25 cellular contexts compared by ENCODE assay signal in genomic region chr4:82642321-82642720, GRCh38.
DNase-seq lines count a peak whose midpoint lies in the region; ATAC-seq lines count a peak whose summit lies in the region.
"Had no signal": no experiment of that assay in that cellular context is flagged by ENCODE, and none has a peak within 500 bp of the region (broad histone marks: within the 10 kb centered on the region; RNA-seq: fewer than 3 reads in every experiment).

No MANE protein-coding gene starts in this region.

- peaks cover 0 to 4% (median 0%) of the 10 kb centered on the region in 11 donors for H3K9me3 Mint-ChIP-seq in naive thymus-derived CD4-positive, alpha-beta T cell
- H3K9me3 Mint-ChIP-seq: CD8-positive, alpha-beta T cell; T-cell had no signal

- POLR2A ChIA-PET in naive thymus-derived CD4-positive, alpha-beta T cell (lab: Charles Lee): no interaction called here

- no peaks in the 10 kb centered on the region for H3K4me1 Mint-ChIP-seq in naive thymus-derived CD4-positive, alpha-beta T cell
- H3K4me1 Mint-ChIP-seq: T-cell had no signal

- H3K27ac Mint-ChIP-seq in naive thymus-derived CD4-positive, alpha-beta T cell: peak overlapping the region in 1 of 9 donors; percentile 20
- H3K27ac Mint-ChIP-seq: CD8-positive, alpha-beta T cell; T-cell had no signal

- peak; percentile 58 for DNase-seq in CD1c-positive myeloid dendritic cell (ENCODE audit: extremely low spot score)
- DNase-seq in MV-4-11 (lab: John Stamatoyannopoulos, UW): peak; percentile 24
- peak; percentile 27 for DNase-seq in SKM-1 treated with dmso at 0.1 percent for 144 hours (lab: John Stamatoyannopoulos, UW; ENCODE audit: unreplicated experiment)
- no peak for DNase-seq in naive thymus-derived CD4-positive, alpha-beta T cell
- no peak for DNase-seq in NCI-H510A (lab: John Stamatoyannopoulos, UW)
- DNase-seq: AML-193; Caco-2; CD8-positive, alpha-beta T cell; GM23248; H7; IMR-90; NCI-H2029; NCI-H446; NCI-H526; NCI-H82; NK-92 treated with Interleukin-12 subunit alpha and Interleukin-12 subunit beta, amount 100 ng/mL, for 24 hours; OCI-M1; Peyer's patch; SHP77 treated with DMSO at 0.1 percent for 48 hours; SK-N-SH; T-cell had no signal

- intact Hi-C loops in naive thymus-derived CD4-positive, alpha-beta T cell (cut with micrococcal nuclease): no loop called here

- no peaks in the 10 kb centered on the region for H3K4me1 ChIP-seq in naive thymus-derived CD4-positive, alpha-beta T cell (ENCODE audit: control insufficient read depth in 2 of 2, insufficient read depth in 2 of 2, low read length in 2 of 2)
- H3K4me1 ChIP-seq: Caco-2, Peyer's patch had no signal

- CTCF ChIA-PET in naive thymus-derived CD4-positive, alpha-beta T cell (lab: Charles Lee): no interaction called here

- no peak overlapping the region for H3K4me3 ChIP-seq in naive thymus-derived CD4-positive, alpha-beta T cell (ENCODE audit: low read length)
- H3K4me3 ChIP-seq: BLaER1 treated with 17β-estradiol and CSF1 and Interleukin-3, amounts not matched to agents 10 nM and 100 nM; GM23248; Peyer's patch had no signal

- H3K9me3 ChIP-seq in naive thymus-derived CD4-positive, alpha-beta T cell (ENCODE audit: control insufficient read depth in 2 of 3, low read length in 3 of 3): no peaks in the 10 kb centered on the region
- H3K9me3 ChIP-seq: BLaER1 treated with 17β-estradiol and CSF1 and Interleukin-3, amounts not matched to agents 10 nM and 100 nM; Caco-2; Peyer's patch; SK-N-SH had no signal

- no peak overlapping the region for H3K27ac ChIP-seq in naive thymus-derived CD4-positive, alpha-beta T cell (ENCODE audit: low read depth, low read length)
- H3K27ac ChIP-seq: GM23248, KMS-11, Peyer's patch had no signal

- no peaks in the 10 kb centered on the region for H3K36me3 ChIP-seq in naive thymus-derived CD4-positive, alpha-beta T cell (ENCODE audit: control insufficient read depth in 2 of 3, insufficient read depth in 3 of 3, low read length in 3 of 3)
- H3K36me3 ChIP-seq: Peyer's patch had no signal

- peak; percentile 53 for ATAC-seq in naive thymus-derived CD4-positive, alpha-beta T cell
- ATAC-seq in GM21367 (IDR thresholded peaks at IDR 0.05; ENCODE audit: unreplicated experiment) (no peak), GM21515 (IDR thresholded peaks at IDR 0.05; ENCODE audit: unreplicated experiment) (no peak)
- ATAC-seq: CD8-positive, alpha-beta T cell; T-cell had no signal

- peaks cover 4 to 33% (median 12%) of the 10 kb centered on the region in 5 donors for H3K27me3 Mint-ChIP-seq in naive thymus-derived CD4-positive, alpha-beta T cell

- H3K27me3 ChIP-seq in naive thymus-derived CD4-positive, alpha-beta T cell (ENCODE audit: control insufficient read depth in 2 of 2, insufficient read depth in 2 of 2, low read length in 2 of 2): no peaks in the 10 kb centered on the region
- H3K27me3 ChIP-seq: BLaER1 treated with 17β-estradiol and CSF1 and Interleukin-3, amounts not matched to agents 10 nM and 100 nM; Peyer's patch had no signal

- H3K4me3 Mint-ChIP-seq in naive thymus-derived CD4-positive, alpha-beta T cell: no peak overlapping the region
- H3K4me3 Mint-ChIP-seq: CD8-positive, alpha-beta T cell; T-cell had no signal

- no peaks in the 10 kb centered on the region for H3K36me3 Mint-ChIP-seq in naive thymus-derived CD4-positive, alpha-beta T cell
- H3K36me3 Mint-ChIP-seq: CD8-positive, alpha-beta T cell; T-cell had no signal

Comparison
In these comparisons a context has a peak if more than half of its experiments do, and no peak if none do; other contexts are left out.
1. DNase-seq: peak in CD1c-positive myeloid dendritic cell (single experiment), MV-4-11 (single experiment) and SKM-1 treated with dmso at 0.1 percent for 144 hours (single experiment); none in naive thymus-derived CD4-positive, alpha-beta T cell (0 of 9) and NCI-H510A (single experiment).